In the genomic region with DNA sequence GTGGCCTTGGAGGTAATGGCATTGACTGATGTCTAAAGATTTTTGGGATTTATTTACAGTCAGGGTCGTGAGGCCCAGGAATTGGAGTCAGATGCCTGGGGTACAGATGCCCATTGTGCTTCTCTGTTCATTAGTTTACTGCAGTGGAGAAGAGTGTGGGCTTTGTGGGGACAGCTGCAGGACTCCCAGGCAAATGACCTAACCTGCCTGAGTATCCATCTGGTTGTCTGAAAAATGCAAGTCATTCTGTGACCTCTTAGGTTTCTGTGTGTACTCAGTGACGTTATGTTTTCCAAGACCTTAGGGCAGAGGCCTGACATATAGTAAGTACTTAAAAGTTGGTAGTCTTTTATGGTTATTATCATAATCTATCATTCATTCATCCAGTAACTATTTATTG, we compare ENCODE assay signal across 19 cellular contexts.
A peak's percentile ranks its signal among the peaks of the same experiment; 100 is the strongest.
DNase-seq lines count a peak whose midpoint lies in the region; ATAC-seq and TF ChIP-seq lines count a peak whose summit lies in the region.
"Had no signal": no experiment of that assay in that cellular context is flagged by ENCODE, and none has a peak within 500 bp of the region (broad histone marks: within the 10 kb centered on the region; RNA-seq: fewer than 3 reads in every experiment).

No MANE protein-coding gene starts in this region.

- peaks cover 18% of the 10 kb centered on the region for H3F3A ChIP-seq in PC-9 (ENCODE audit: insufficient read depth, low read depth)

- peaks cover 16% of the 10 kb centered on the region for H3K79me2 ChIP-seq in PC-9 (ENCODE audit: low read depth)
- no peaks in the 10 kb centered on the region for H3K79me2 ChIP-seq in hepatocyte

- H3K4me3 ChIP-seq in PC-9 (no peak overlapping the region), hepatocyte (no peak overlapping the region)
- H3K4me3 ChIP-seq: coronary artery, MG63 had no signal

- H3K4me2 ChIP-seq in PC-9, result peak overlapping the region; percentile 38; the same call in 1 of the 2 replicates
- H3K4me2 ChIP-seq in hepatocyte, result no peak overlapping the region

- CTCF ChIA-PET in PC-9 (lab: Charles Lee), result no interaction called here

- no peaks in the 10 kb centered on the region for H3K36me3 Mint-ChIP-seq in progenitor cell of endocrine pancreas (ENCODE audit: insufficient read depth)
- H3K36me3 Mint-ChIP-seq: T-cell had no signal

- no peaks in the 10 kb centered on the region for H3K27me3 ChIP-seq in PC-9 (ENCODE audit: insufficient read depth, low read depth)
- no peaks in the 10 kb centered on the region for H3K27me3 ChIP-seq in hepatocyte
- H3K27me3 ChIP-seq: MG63 had no signal

- H3K4me3 Mint-ChIP-seq in progenitor cell of endocrine pancreas (ENCODE audit: low read depth), result no peak overlapping the region
- H3K4me3 Mint-ChIP-seq: activated T-cell treated with anti-CD3 and anti-CD28 coated beads, Interleukin-2, amount 50 U/mL, for 24 hours; T-cell had no signal

- H3K27ac Mint-ChIP-seq in progenitor cell of endocrine pancreas, result peak overlapping the region; percentile 93
- H3K27ac Mint-ChIP-seq: activated T-cell treated with anti-CD3 and anti-CD28 coated beads, Interleukin-2, amount 50 U/mL, for 24 hours; T-cell had no signal

- no peak for ATAC-seq in GM19395 (IDR thresholded peaks at IDR 0.05; ENCODE audit: unreplicated experiment)
- ATAC-seq: left ventricle myocardium superior had no signal

- 76% methylated on average over 2 of the region's 2 CpGs for WGBS in hepatocyte (ENCODE audit: low lambda C conversion rate, missing lambda C conversion rate)

- POLR2A ChIA-PET in PC-9 (lab: Charles Lee; ENCODE audit: unreplicated experiment), result no interaction called here

- peaks cover 28% of the 10 kb centered on the region for H3K4me1 Mint-ChIP-seq in progenitor cell of endocrine pancreas (ENCODE audit: low read depth)

- H4K20me1 ChIP-seq in PC-9 (ENCODE audit: insufficient read depth) (no peaks in the 10 kb centered on the region), hepatocyte (ENCODE audit: insufficient read depth, poor library complexity, severe bottlenecking) (no peaks in the 10 kb centered on the region)

- BruUV-seq in PC-9 (replicated peaks; lab: Mats Ljungman, UMichigan), result no TSS peak

- no peak overlapping the region for H2AFZ ChIP-seq in PC-9
- no peak overlapping the region for H2AFZ ChIP-seq in hepatocyte

- no peaks in the 10 kb centered on the region for H3K9me3 Mint-ChIP-seq in progenitor cell of endocrine pancreas (ENCODE audit: low read depth)
- H3K9me3 Mint-ChIP-seq: activated T-cell treated with anti-CD3 and anti-CD28 coated beads, Interleukin-2, amount 50 U/mL, for 24 hours; T-cell had no signal

- H3K9me2 ChIP-seq in PC-9 (ENCODE audit: insufficient read depth) (no peaks in the 10 kb centered on the region), hepatocyte (replicated peaks; ENCODE audit: insufficient read depth) (no peaks in the 10 kb centered on the region)

- intact Hi-C loops in PC-9 (cut with micrococcal nuclease; ENCODE audit: unreplicated experiment), result no loop called here
- intact Hi-C loops in posterior vena cava (cut with DNase I), result loop anchor here (2.0 to 5.0 kb wide), 2 partner anchors 200 to 204 kb away; no protein-coding TSS in a partner anchor

- peaks cover 39% of the 10 kb centered on the region for H3K4me1 ChIP-seq in PC-9 (replicated peaks; ENCODE audit: insufficient read depth)
- H3K4me1 ChIP-seq in hepatocyte (ENCODE audit: insufficient read depth), result peaks cover 13% of the 10 kb centered on the region

- H3K36me3 ChIP-seq in PC-9 (ENCODE audit: low read depth), result no peaks in the 10 kb centered on the region
- H3K36me3 ChIP-seq in hepatocyte (replicated peaks; ENCODE audit: insufficient read depth, low read depth), result no peaks in the 10 kb centered on the region
- H3K36me3 ChIP-seq: MG63 had no signal

- H3K27ac ChIP-seq in PC-9 (peak overlapping the region; percentile 75), hepatocyte (peak overlapping the region; percentile 69)
- H3K27ac ChIP-seq: RWPE1 had no signal

- TF ChIP-seq CTCF in PC-9 (conservative IDR thresholded peaks at IDR 0.05) (no peak), hepatocyte (IDR thresholded peaks at IDR 0.05; ENCODE audit: poor library complexity) (no peak), progenitor cell of endocrine pancreas (IDR thresholded peaks at IDR 0.05; ENCODE audit: unreplicated experiment) (no peak)

- DNase-seq in DMS53 treated with DMSO at 0.1 percent for 48 hours (lab: John Stamatoyannopoulos, UW; ENCODE audit: unreplicated experiment) (peak; percentile 95), PC-9 (peak in 1 of 2 experiments; percentile 78), hepatocyte (ENCODE audit: low spot score) (no peak), progenitor cell of endocrine pancreas (ENCODE audit: low spot score, unreplicated experiment) (no peak), T1000 (lab: John Stamatoyannopoulos, UW) (no peak), posterior vena cava (ENCODE audit: low spot score) (no peak), NCI-H187 treated with DMSO at 0.1 percent for 48 hours (lab: John Stamatoyannopoulos, UW) (no peak)
- DNase-seq: activated CD4-positive, alpha-beta T cell treated with anti-CD3 and anti-CD28 coated beads, Interleukin-2, amount 50 U/mL, for 48 hours; activated naive CD4-positive, alpha-beta T cell treated with anti-CD3 and anti-CD28 coated beads, Interleukin-2, amount 50 U/mL, for 16 hours; activated T-cell treated with anti-CD3 and anti-CD28 coated beads, Interleukin-2, amount 50 U/mL, for 24 hours; AML-193; left ventricle myocardium superior; MG63; NCI-H146; stimulated activated CD4-positive, alpha-beta T cell treated with anti-CD3 and anti-CD28 coated beads, Interleukin-2, amount 100 ng/mL, for 48 hours; T-cell had no signal

- H3K9me3 ChIP-seq in PC-9 (ENCODE audit: insufficient read depth, low read depth), result no peaks in the 10 kb centered on the region
- no peaks in the 10 kb centered on the region for H3K9me3 ChIP-seq in hepatocyte (ENCODE audit: low read depth)
- H3K9me3 ChIP-seq: MG63 had no signal

- H3K27me3 Mint-ChIP-seq in progenitor cell of endocrine pancreas, result no peaks in the 10 kb centered on the region
- H3K27me3 Mint-ChIP-seq: activated T-cell treated with anti-CD3 and anti-CD28 coated beads, Interleukin-2, amount 50 U/mL, for 24 hours; T-cell had no signal
